Comparison of ENCODE assay signal across 1 cellular context in the genomic region with DNA sequence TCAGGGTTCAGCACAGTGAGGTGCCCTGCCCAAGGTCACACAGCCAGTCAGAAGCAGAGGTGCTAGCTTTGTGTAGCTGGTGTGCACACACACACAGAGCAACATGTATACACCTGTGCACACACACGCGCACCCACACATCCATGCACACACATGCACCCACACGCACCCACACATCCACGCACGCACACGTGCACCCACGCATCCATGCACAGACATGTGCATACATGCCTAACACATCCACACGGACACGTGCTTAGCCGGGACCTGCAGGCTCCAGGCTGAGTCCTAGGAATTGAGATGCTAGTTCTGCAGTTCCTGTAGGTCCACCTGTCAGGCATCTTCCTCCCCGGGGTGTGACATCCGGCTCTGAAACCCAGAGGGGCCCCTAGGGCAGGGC.
TF ChIP-seq lines count a peak whose summit lies in the region.

No MANE protein-coding gene starts in this region.

TF ChIP-seq in H1, 55 proteins besides CTCF, POLR2A, EP300 and RAD21:
- TF ChIP-seq RFX5 (IDR thresholded peaks at IDR 0.05; ENCODE audit: borderline replicate concordance, low read depth, low read length) (no peak), POLR2AphosphoS5 (IDR thresholded peaks at IDR 0.05; ENCODE audit: low read depth, low read length) (no peak), TCF12 (IDR thresholded peaks at IDR 0.05; ENCODE audit: low read depth, low read length) (no peak), RBBP5 (IDR thresholded peaks at IDR 0.05; ENCODE audit: borderline replicate concordance, low read depth, low read length) (no peak), BRCA1 (IDR thresholded peaks at IDR 0.05; ENCODE audit: low read depth, low read length) (no peak), GABPA (IDR thresholded peaks at IDR 0.05; ENCODE audit: borderline replicate concordance, insufficient read depth, low read length) (no peak), NANOG (IDR thresholded peaks at IDR 0.05; ENCODE audit: insufficient read depth, low read depth, low read length, poor library complexity, severe bottlenecking) (no peak), SP1 (IDR thresholded peaks at IDR 0.05; ENCODE audit: low read depth, low read length) (no peak), EGR1 (IDR thresholded peaks at IDR 0.05; ENCODE audit: borderline replicate concordance, low read depth, low read length) (no peak), HDAC6 (IDR thresholded peaks at IDR 0.05; ENCODE audit: low read depth, low read length) (no peak), SIRT6 (IDR thresholded peaks at IDR 0.05; ENCODE audit: low read length) (no peak), EZH2 (IDR thresholded peaks at IDR 0.05; ENCODE audit: low read depth, low read length, severe bottlenecking) (no peak), GTF2F1 (IDR thresholded peaks at IDR 0.05; ENCODE audit: borderline replicate concordance, low read depth, low read length) (no peak), FOSL1 (IDR thresholded peaks at IDR 0.05; ENCODE audit: insufficient read depth, low read depth, low read length) (no peak)
- TF ChIP-seq, protein P1, sequence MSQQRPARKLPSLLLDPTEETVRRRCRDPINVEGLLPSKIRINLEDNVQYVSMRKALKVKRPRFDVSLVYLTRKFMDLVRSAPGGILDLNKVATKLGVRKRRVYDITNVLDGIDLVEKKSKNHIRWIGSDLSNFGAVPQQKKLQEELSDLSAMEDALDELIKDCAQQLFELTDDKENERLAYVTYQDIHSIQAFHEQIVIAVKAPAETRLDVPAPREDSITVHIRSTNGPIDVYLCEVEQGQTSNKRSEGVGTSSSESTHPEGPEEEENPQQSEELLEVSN (IDR thresholded peaks at IDR 0.05), result no peak
- TF ChIP-seq, protein P2, sequence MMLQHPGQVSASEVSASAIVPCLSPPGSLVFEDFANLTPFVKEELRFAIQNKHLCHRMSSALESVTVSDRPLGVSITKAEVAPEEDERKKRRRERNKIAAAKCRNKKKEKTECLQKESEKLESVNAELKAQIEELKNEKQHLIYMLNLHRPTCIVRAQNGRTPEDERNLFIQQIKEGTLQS (IDR thresholded peaks at IDR 0.05; ENCODE audit: insufficient read depth, low read depth, low read length), result no peak
- TF ChIP-seq, protein P3, sequence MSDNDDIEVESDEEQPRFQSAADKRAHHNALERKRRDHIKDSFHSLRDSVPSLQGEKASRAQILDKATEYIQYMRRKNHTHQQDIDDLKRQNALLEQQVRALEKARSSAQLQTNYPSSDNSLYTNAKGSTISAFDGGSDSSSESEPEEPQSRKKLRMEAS (IDR thresholded peaks at IDR 0.05), result no peak
